In the genomic region with DNA sequence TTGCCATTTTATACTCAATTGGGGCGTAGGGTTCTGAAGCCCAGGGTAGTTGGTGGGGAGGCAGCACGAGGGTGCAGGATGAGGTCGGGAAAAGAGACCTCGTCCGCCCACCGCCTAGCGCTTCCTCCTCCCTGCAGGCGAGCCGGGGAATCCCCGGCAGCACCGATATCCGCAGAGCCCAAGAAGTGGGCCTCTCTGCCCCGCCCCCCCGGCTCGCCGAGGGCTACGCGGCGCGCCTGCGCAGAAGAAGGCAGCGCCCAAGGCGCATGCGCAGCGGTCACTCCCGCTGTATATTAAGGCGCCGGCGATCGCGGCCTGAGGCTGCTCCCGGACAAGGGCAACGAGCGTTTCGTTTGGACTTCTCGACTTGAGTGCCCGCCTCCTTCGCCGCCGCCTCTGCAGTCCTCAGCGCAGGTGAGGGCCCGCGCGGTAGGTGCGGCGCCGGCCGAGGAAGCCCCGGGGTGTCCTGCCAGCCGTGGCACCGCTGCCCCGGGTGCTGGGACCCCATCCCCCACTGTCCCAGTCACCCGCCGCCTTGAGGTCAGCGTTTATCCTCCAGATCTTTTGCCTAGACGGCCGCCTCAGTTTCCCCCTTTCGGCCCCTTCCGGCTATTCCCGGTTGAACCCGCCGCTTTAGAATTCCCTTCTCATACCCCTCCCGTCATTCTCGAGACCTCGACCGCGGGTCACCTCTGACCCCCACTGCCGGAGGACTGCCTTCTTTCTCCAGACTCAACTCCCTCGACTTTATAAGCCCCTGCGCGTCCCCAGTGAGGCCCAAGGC, we compare ENCODE assay signal across 8 cellular contexts. TPM values are rescaled to one million over a fixed set of nuclear protein-coding genes. Genes with fewer than 3 reads are reported as not detected.
DNase-seq lines count a peak whose midpoint lies in the region; ATAC-seq and TF ChIP-seq lines count a peak whose summit lies in the region.

A gene (plus strand): TSS at position 319 of the 784 bp plus-strand sequence. CDS start 1,082 bp downstream, outside the sequence.

- no TSS peak for BruUV-seq in Panc1 (replicated peaks; lab: Mats Ljungman, UMichigan)

- ATAC-seq in GM21576 (IDR thresholded peaks at IDR 0.05; ENCODE audit: unreplicated experiment) = peak; percentile 84
- ATAC-seq in Panc1 = peak; percentile 93
- peak; percentile 95 to 96 for ATAC-seq in activated T-cell treated with anti-CD3 and anti-CD28 coated beads, Interleukin-2, amount 50 U/mL, for 4 hours

- in situ Hi-C loops in Panc1 (cut with HindIII; ENCODE audit: low pct_unique_long_range_greater_than_20kb, low sequenced_read_pairs) = no loop called here

- CTCF ChIA-PET in Panc1 (lab: Charles Lee) = no interaction called here

- H3K27me3 ChIP-seq in Panc1 (ENCODE audit: control insufficient read depth, insufficient read depth, low read length) (no peaks in the 10 kb centered on the region), esophagus muscularis mucosa (no peaks in the 10 kb centered on the region), muscle layer of duodenum (ENCODE audit: low read depth, low read length) (no peaks in the 10 kb centered on the region)

- H3K9me3 Mint-ChIP-seq in activated T-cell treated with anti-CD3 and anti-CD28 coated beads, Interleukin-2, amount 50 U/mL, for 4 hours = no peaks in the 10 kb centered on the region

- peaks cover 14% of the 10 kb centered on the region for H3K4me1 ChIP-seq in Panc1 (ENCODE audit: control insufficient read depth, insufficient read depth, low read length)
- peaks cover 63 to 82% (median 80%) of the 10 kb centered on the region in 4 donors for H3K4me1 ChIP-seq in esophagus muscularis mucosa
- peaks cover 25 to 44% of the 10 kb centered on the region in 2 donors for H3K4me1 ChIP-seq in muscle layer of duodenum (ENCODE audit: control insufficient read depth in 1 of 2, insufficient read depth in 2 of 2, low read length in 2 of 2)

- H3K4me3 Mint-ChIP-seq in activated T-cell treated with anti-CD3 and anti-CD28 coated beads, Interleukin-2, amount 50 U/mL, for 4 hours = peak within 1 kb of the TSS; percentile 97

- peaks cover 46% of the 10 kb centered on the region for H3K4me1 Mint-ChIP-seq in activated T-cell treated with anti-CD3 and anti-CD28 coated beads, Interleukin-2, amount 50 U/mL, for 4 hours (ENCODE audit: low read depth)

- TF ChIP-seq RAD21 in Ishikawa (IDR thresholded peaks at IDR 0.05; ENCODE audit: low read depth) = no peak

- DNase-seq in DMS53 treated with DMSO at 0.1 percent for 48 hours (lab: John Stamatoyannopoulos, UW; ENCODE audit: unreplicated experiment) = peak; percentile 40
- peak; percentile 33 for DNase-seq in Panc1 (ENCODE audit: low read depth, low spot score)
- peak; percentile 94 for DNase-seq in activated T-cell treated with anti-CD3 and anti-CD28 coated beads, Interleukin-2, amount 50 U/mL, for 4 hours
- DNase-seq in esophagus muscularis mucosa (ENCODE audit: extremely low spot score) = peak; percentile 95
- DNase-seq in stimulated activated CD8-positive, alpha-beta memory T cell treated with anti-CD3 and anti-CD28 coated beads, Interleukin-7, amount 100 ng/mL, for 4 hours (ENCODE audit: low read depth in 2 of 2) = peak; percentile 83 to 90

- TF ChIP-seq EP300 in Ishikawa (IDR thresholded peaks at IDR 0.05; ENCODE audit: borderline replicate concordance) = no peak
- TF ChIP-seq EP300 in esophagus muscularis mucosa (IDR thresholded peaks at IDR 0.05) = no peak

- H3K36me3 ChIP-seq in Panc1 (ENCODE audit: control insufficient read depth, insufficient read depth, low read length) (peaks cover 7% of the 10 kb centered on the region), esophagus muscularis mucosa (peaks cover 8 to 34% (median 30%) of the 10 kb centered on the region in 4 donors), muscle layer of duodenum (ENCODE audit: control insufficient read depth in 1 of 2, insufficient read depth in 2 of 2, low read length in 2 of 2) (peaks cover 8 to 9% of the 10 kb centered on the region in 2 donors)

- TF ChIP-seq POLR2A in esophagus muscularis mucosa (IDR thresholded peaks at IDR 0.05; ENCODE audit: low read depth) = peak; percentile 74

- H3K27me3 Mint-ChIP-seq in activated T-cell treated with anti-CD3 and anti-CD28 coated beads, Interleukin-2, amount 50 U/mL, for 4 hours (ENCODE audit: low read depth) = no peaks in the 10 kb centered on the region

- H3K4me3 ChIP-seq in Panc1 (ENCODE audit: low read depth in 2 of 2, low read length in 2 of 2) (peak within 1 kb of the TSS; percentile 66 to 92), esophagus muscularis mucosa (peak within 1 kb of the TSS; percentile 70 to 95 (median 89)), muscle layer of duodenum (ENCODE audit: low read depth in 1 of 2, low read length in 2 of 2) (peak within 1 kb of the TSS; percentile 86 to 92)

- WGBS in esophagus muscularis mucosa = 0% methylated on average over 21 of the region's 71 CpGs

- intact Hi-C loops in Panc1 (cut with micrococcal nuclease; ENCODE audit: unreplicated experiment) (no loop called here), esophagus muscularis mucosa (cut with DNase I) (no loop called here)

- H3K9me3 ChIP-seq in Panc1 (ENCODE audit: control insufficient read depth, insufficient read depth, low read depth, low read length) (no peaks in the 10 kb centered on the region), esophagus muscularis mucosa (no peaks in the 10 kb centered on the region), muscle layer of duodenum (ENCODE audit: control insufficient read depth in 1 of 2, low read length in 2 of 2) (no peaks in the 10 kb centered on the region)

- TF ChIP-seq CTCF in Panc1 (IDR thresholded peaks at IDR 0.05) (no peak), esophagus muscularis mucosa (IDR thresholded peaks at IDR 0.05) (peak; percentile 8 to 43 (median 33))

- peaks cover 20% of the 10 kb centered on the region for H3K36me3 Mint-ChIP-seq in activated T-cell treated with anti-CD3 and anti-CD28 coated beads, Interleukin-2, amount 50 U/mL, for 4 hours (ENCODE audit: insufficient read depth)

- POLR2A ChIA-PET in Panc1 (lab: Charles Lee) = no interaction called here

- H3K27ac ChIP-seq in Panc1 (ENCODE audit: low read length) = peak within 1 kb of the TSS; percentile 86
- peak within 1 kb of the TSS; percentile 79 to 89 (median 85) for H3K27ac ChIP-seq in esophagus muscularis mucosa (replicated peaks in 1 of 4)
- peak within 1 kb of the TSS; percentile 79 for H3K27ac ChIP-seq in muscle layer of duodenum (ENCODE audit: low read length)

TF ChIP-seq in Ishikawa, 13 proteins besides CTCF, POLR2A, EP300 and RAD21:
- TF ChIP-seq TCF12 (IDR thresholded peaks at IDR 0.05; ENCODE audit: low read depth) = no peak
- TF ChIP-seq, protein P1, sequence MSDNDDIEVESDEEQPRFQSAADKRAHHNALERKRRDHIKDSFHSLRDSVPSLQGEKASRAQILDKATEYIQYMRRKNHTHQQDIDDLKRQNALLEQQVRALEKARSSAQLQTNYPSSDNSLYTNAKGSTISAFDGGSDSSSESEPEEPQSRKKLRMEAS (IDR thresholded peaks at IDR 0.05) = peak; percentile 56; the same call in 1 of the 2 replicates
- TF ChIP-seq TAF1 (IDR thresholded peaks at IDR 0.05; ENCODE audit: low read depth) = peak; percentile 86
- TF ChIP-seq TEAD4 (IDR thresholded peaks at IDR 0.05) = no peak
- TF ChIP-seq EGR1 (IDR thresholded peaks at IDR 0.05) = no peak
- TF ChIP-seq CREB1 (IDR thresholded peaks at IDR 0.05; ENCODE audit: low read depth) = no peak

RNA-seq across cellular contexts. Expression of the gene that starts here (rescaled TPM):
- total RNA-seq in Panc1 (2021; ENCODE audit: unreplicated experiment) (89.4 TPM), esophagus muscularis mucosa (10 to 100 TPM; 31.1 to 50.5 (median 38.9) TPM)
- 80.4 TPM for polyA plus RNA-seq in Panc1 (2012; ENCODE audit: insufficient read length)
- 10 to 100 TPM; 61.8 to 70.9 (median 66.2) TPM for total RNA-seq in activated T-cell treated with anti-CD3 and anti-CD28 coated beads, Interleukin-2, amount 50 U/mL, for 4 hours

Comparison
In these comparisons a context has a peak if more than half of its experiments do, and no peak if none do; other contexts are left out.
1. Peak in every context shown above with its lines: DNase-seq, ATAC-seq, H3K4me3 ChIP-seq and H3K27ac ChIP-seq.
2. DNase-seq: peak in every context shown above with its lines; median percentile 95 in esophagus muscularis mucosa; 94 in activated T-cell treated with anti-CD3 and anti-CD28 coated beads, Interleukin-2, amount 50 U/mL, for 4 hours; 86 in stimulated activated CD8-positive, alpha-beta memory T cell treated with anti-CD3 and anti-CD28 coated beads, Interleukin-7, amount 100 ng/mL, for 4 hours; 40 in DMS53 treated with DMSO at 0.1 percent for 48 hours; 33 in Panc1.